In the genomic region with DNA sequence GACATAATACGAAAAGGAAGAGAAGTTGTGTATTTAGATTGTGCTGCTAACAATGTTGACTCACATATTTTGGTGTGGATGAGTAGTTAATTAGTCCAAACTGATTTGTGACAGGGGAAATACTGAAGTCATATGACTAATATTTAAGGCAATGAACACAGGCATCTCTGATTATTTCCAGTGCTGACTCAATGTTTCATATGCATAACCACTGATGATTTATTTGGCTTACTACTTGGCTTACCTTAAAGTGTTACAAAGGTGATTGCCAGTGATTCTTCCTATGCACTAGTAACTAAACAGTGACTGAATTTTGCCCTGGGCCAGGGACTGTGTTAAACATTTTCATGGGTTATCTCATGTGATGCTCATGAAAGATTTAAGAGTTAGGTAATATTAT, we compare ENCODE assay signal across 22 cellular contexts.
"Had no signal": no experiment of that assay in that cellular context is flagged by ENCODE, and none has a peak within 500 bp of the region (broad histone marks: within the 10 kb centered on the region; RNA-seq: fewer than 3 reads in every experiment).

No MANE protein-coding gene starts in this region.

- H3K9me3 Mint-ChIP-seq: nephron had no signal

- DNase-seq: activated CD4-positive, alpha-beta T cell treated with anti-CD3 and anti-CD28 coated beads for 1 hour; activated CD4-positive, alpha-beta T cell treated with anti-CD3 and anti-CD28 coated beads, Interleukin-2, amount 50 U/mL, for 4 hours; activated naive CD4-positive, alpha-beta T cell treated with anti-CD3 and anti-CD28 coated beads for 36 hours; activated naive CD8-positive, alpha-beta T cell treated with anti-CD3 and anti-CD28 coated beads, Interleukin-2, amount 50 U/mL, for 24 hours; caudate nucleus; colonic mucosa; foreskin fibroblast; glutamatergic neuron; hypothalamus; kidney; left ventricle myocardium superior; occipital lobe; right cardiac atrium; stimulated activated CD4-positive, alpha-beta T cell treated with anti-CD3 and anti-CD28 coated beads, Interleukin-15, amount 100 ng/mL, for 24 hours; stimulated activated CD4-positive, alpha-beta T cell treated with anti-CD3 and anti-CD28 coated beads, Interleukin-4, amount 100 ng/mL, for 1 hour; stimulated activated naive B cell treated with anti-CD40 and anti-IgM and Interleukin-4, amounts not matched to agents 10 μg/mL and 1 μg/mL and 100 μg/mL, for 72 hours; thyroid gland had no signal

- H3K27ac Mint-ChIP-seq: activated naive CD4-positive, alpha-beta T cell treated with anti-CD3 and anti-CD28 coated beads for 36 hours; activated naive CD8-positive, alpha-beta T cell treated with anti-CD3 and anti-CD28 coated beads, Interleukin-2, amount 50 U/mL, for 24 hours; activated T-helper 2 cell treated with anti-CD3 and anti-CD28 coated beads, Interferon-gamma antibody, Interleukin-2, Interleukin-4, amounts not matched to agents 10 μg/mL and 5 μg/mL and 100 μg/mL, durations not matched to agents 14 hours and 24 hours and 36 hours; nephron; stimulated activated naive B cell treated with anti-CD40 and anti-IgM and Interleukin-4, amounts not matched to agents 10 μg/mL and 1 μg/mL and 100 μg/mL, for 72 hours had no signal

- ATAC-seq: activated naive CD8-positive, alpha-beta T cell treated with anti-CD3 and anti-CD28 coated beads, Interleukin-2, amount 50 U/mL, for 24 hours; left ventricle myocardium superior; right cardiac atrium; stimulated activated naive B cell treated with anti-CD40 and anti-IgM and Interleukin-4, amounts not matched to agents 10 μg/mL and 1 μg/mL and 100 μg/mL, for 72 hours had no signal

- H3K27ac ChIP-seq: ascending aorta, colonic mucosa, skin epidermis, thyroid gland, VCaP had no signal

- H3K27me3 Mint-ChIP-seq: stimulated activated naive B cell treated with anti-CD40 and anti-IgM and Interleukin-4, amounts not matched to agents 10 μg/mL and 1 μg/mL and 100 μg/mL, for 72 hours had no signal

- H3K36me3 Mint-ChIP-seq: stimulated activated naive B cell treated with anti-CD40 and anti-IgM and Interleukin-4, amounts not matched to agents 10 μg/mL and 1 μg/mL and 100 μg/mL, for 72 hours had no signal

- H3K4me1 Mint-ChIP-seq: nephron; stimulated activated naive B cell treated with anti-CD40 and anti-IgM and Interleukin-4, amounts not matched to agents 10 μg/mL and 1 μg/mL and 100 μg/mL, for 72 hours had no signal

- H3K4me3 Mint-ChIP-seq: activated naive CD4-positive, alpha-beta T cell treated with anti-CD3 and anti-CD28 coated beads for 36 hours; activated naive CD8-positive, alpha-beta T cell treated with anti-CD3 and anti-CD28 coated beads, Interleukin-2, amount 50 U/mL, for 24 hours; nephron; stimulated activated naive B cell treated with anti-CD40 and anti-IgM and Interleukin-4, amounts not matched to agents 10 μg/mL and 1 μg/mL and 100 μg/mL, for 72 hours had no signal
